8 cellular contexts compared by ENCODE assay signal in the genomic region with DNA sequence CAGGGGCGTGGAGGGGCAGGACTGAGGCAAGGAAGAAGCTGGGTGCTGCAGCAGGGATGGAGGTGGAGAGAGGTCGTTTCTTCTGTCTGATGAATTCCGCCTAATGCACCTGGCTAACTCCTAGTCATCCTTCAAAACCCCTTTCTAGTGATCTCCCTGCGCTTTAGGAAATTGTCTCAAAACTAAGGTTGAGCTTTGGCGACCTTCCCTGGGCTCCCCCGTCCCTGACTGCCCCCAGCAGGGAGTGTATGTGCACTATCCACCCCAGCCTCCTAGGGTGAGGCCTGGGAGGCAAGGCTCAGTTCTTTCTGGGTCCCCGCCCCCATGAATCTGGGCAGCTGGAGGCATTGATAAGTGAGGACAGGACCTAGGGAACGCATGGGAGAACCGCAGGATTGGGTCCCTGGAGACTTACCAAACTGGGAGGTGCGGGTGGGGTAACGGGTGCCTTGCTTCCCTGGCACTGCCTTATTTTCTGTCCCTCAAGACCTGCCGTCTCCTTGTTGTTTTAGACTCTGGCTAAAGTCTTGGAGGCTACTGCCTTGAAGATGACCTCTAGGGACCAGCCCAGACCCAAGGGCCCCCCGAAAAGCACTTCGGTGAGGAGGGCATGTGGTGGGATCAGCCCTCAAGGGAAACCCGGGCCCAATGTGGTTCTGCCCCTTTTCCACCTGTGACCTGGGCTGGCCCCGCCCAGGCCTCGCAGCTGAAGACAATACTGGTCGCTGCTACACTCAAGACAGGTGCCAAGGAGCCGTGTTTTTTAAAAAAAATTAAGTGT. TPM values are rescaled to one million over a fixed set of nuclear protein-coding genes. Genes with fewer than 3 reads are reported as not detected.
DNase-seq lines count a peak whose midpoint lies in the region; ATAC-seq, FAIRE-seq and TF ChIP-seq lines count a peak whose summit lies in the region.

No MANE protein-coding gene starts in this region.

- H3K27me3 Mint-ChIP-seq in activated T-helper 17 cell treated with anti-CD3 and anti-CD28 coated beads, Interleukin-2, amount 50 U/mL, for 72 hours: peaks cover 13% of the 10 kb centered on the region

- no peak for TF ChIP-seq RAD21 in A549 (conservative IDR thresholded peaks at IDR 0.05 in 1 of 2, IDR thresholded peaks at IDR 0.05 in 1 of 2)

- H3K4me3 Mint-ChIP-seq in activated T-helper 17 cell treated with anti-CD3 and anti-CD28 coated beads, Interleukin-2, amount 50 U/mL, for 72 hours: peak overlapping the region; percentile 88

- no peaks in the 10 kb centered on the region for H3K9me3 ChIP-seq in A549
- no peaks in the 10 kb centered on the region for H3K9me3 ChIP-seq in mesenchymal stem cell (ENCODE audit: control insufficient read depth, low read length)

- H3K4me2 ChIP-seq in A549 (peak overlapping the region; percentile 80), mesenchymal stem cell (ENCODE audit: low read length, poor library complexity, severe bottlenecking) (peak overlapping the region; percentile 69)

- ATAC-seq in A549: peak; percentile 42 to 47; a peak in 5 of 6 replicates
- peak; percentile 11 for ATAC-seq in GM21825 (IDR thresholded peaks at IDR 0.05; ENCODE audit: unreplicated experiment)
- no peak for ATAC-seq in activated T-helper 17 cell treated with anti-CD3 and anti-CD28 coated beads, Interleukin-2, amount 50 U/mL, for 72 hours (replicated peaks)

- no peaks in the 10 kb centered on the region for H3K79me1 ChIP-seq in mesenchymal stem cell (replicated peaks; ENCODE audit: low read length, poor library complexity, severe bottlenecking)

- no peak for FAIRE-seq in A549 (lab: Jason Lieb, UNC)
- no peak for FAIRE-seq in HTR-8/SVneo (lab: Jason Lieb, UNC)

- peak overlapping the region; percentile 27 for H4K8ac ChIP-seq in mesenchymal stem cell (ENCODE audit: low read length)

- H3K27me3 ChIP-seq in mesenchymal stem cell (ENCODE audit: control insufficient read depth in 1 of 2, insufficient read depth in 1 of 2, low read length in 2 of 2): peaks cover 0 to 4% of the 10 kb centered on the region in 2 experiments

- no peaks in the 10 kb centered on the region for H3K36me3 ChIP-seq in mesenchymal stem cell (ENCODE audit: control insufficient read depth in 1 of 2, insufficient read depth in 2 of 2, low read depth in 1 of 2, low read length in 2 of 2)

- H2BK5ac ChIP-seq in mesenchymal stem cell (ENCODE audit: low read depth, low read length, poor library complexity, severe bottlenecking): peak overlapping the region; percentile 71

- peak overlapping the region; percentile 21 for H2AK5ac ChIP-seq in mesenchymal stem cell (ENCODE audit: low read length, severe bottlenecking)

- no peak for DNase-seq in A549 (ENCODE audit: low read depth in 1 of 2, low spot score in 1 of 2)
- DNase-seq in mesenchymal stem cell: peak; percentile 18
- DNase-seq in HTR-8/SVneo (ENCODE audit: insufficient read length, low spot score): no peak
- no peak for DNase-seq in epidermal melanocyte (ENCODE audit: insufficient read length, low spot score)
- no peak for DNase-seq in cerebellar nuclear complex (lab: John Stamatoyannopoulos, UW)
- DNase-seq in SW480 (ENCODE audit: low spot score): no peak

- POLR2A ChIA-PET in A549 (lab: Yijun Ruan, JAX): interaction anchor here (0.6 to 2.0 kb wide), 3 partner anchors 27 to 80 kb away, joined by 3 to 15 read pairs (median 10); no protein-coding TSS in a partner anchor

- WGBS in A549 (ENCODE audit: missing lambda C conversion rate): 69% methylated on average over 17 of the region's 19 CpGs
- 56% methylated on average over 19 of the region's 19 CpGs for WGBS in mesenchymal stem cell

- CTCF ChIA-PET in A549 (lab: Yijun Ruan, JAX): interaction anchor here (1.4 to 3.7 kb wide), 3 partner anchors 16 to 58 kb away, joined by 7 to 17 read pairs (median 11); no protein-coding TSS in a partner anchor

- peak overlapping the region; percentile 48 for H3K4me3 ChIP-seq in A549
- H3K4me3 ChIP-seq in mesenchymal stem cell (ENCODE audit: insufficient read depth in 1 of 2, low read depth in 1 of 2, low read length in 2 of 2): peak overlapping the region in 1 of 2 experiments; percentile 28

- H3K4me1 Mint-ChIP-seq in activated T-helper 17 cell treated with anti-CD3 and anti-CD28 coated beads, Interleukin-2, amount 50 U/mL, for 72 hours: no peaks in the 10 kb centered on the region

- no peak for TF ChIP-seq CTCF in A549 (IDR thresholded peaks at IDR 0.05)

- no peaks in the 10 kb centered on the region for H3K36me3 Mint-ChIP-seq in activated T-helper 17 cell treated with anti-CD3 and anti-CD28 coated beads, Interleukin-2, amount 50 U/mL, for 72 hours (ENCODE audit: low read depth)

- H3K4ac ChIP-seq in mesenchymal stem cell (ENCODE audit: low read depth in 1 of 2, low read length in 2 of 2): peak overlapping the region; percentile 34 to 82

- no peak overlapping the region for H2AFZ ChIP-seq in mesenchymal stem cell (ENCODE audit: low read depth, low read length)

- no peak overlapping the region for H4K91ac ChIP-seq in mesenchymal stem cell (ENCODE audit: low read length)

- H3K9ac ChIP-seq in mesenchymal stem cell (ENCODE audit: low read length): no peak overlapping the region

- no peak overlapping the region for H2BK120ac ChIP-seq in mesenchymal stem cell (ENCODE audit: low read depth, low read length)

- H3K18ac ChIP-seq in mesenchymal stem cell (ENCODE audit: low read depth in 1 of 2, low read length in 2 of 2): peak overlapping the region; percentile 30 to 41

- no peak overlapping the region for H3K27ac Mint-ChIP-seq in activated T-helper 17 cell treated with anti-CD3 and anti-CD28 coated beads, Interleukin-2, amount 50 U/mL, for 72 hours

- H3K4me1 ChIP-seq in A549: peaks cover 8% of the 10 kb centered on the region; the same call in 2 of the 3 replicates
- H3K4me1 ChIP-seq in mesenchymal stem cell (ENCODE audit: control insufficient read depth, insufficient read depth, low read depth, low read length): peaks cover 30% of the 10 kb centered on the region

- H3K27ac ChIP-seq in A549: peak overlapping the region; percentile 76 to 88
- peak overlapping the region; percentile 38 for H3K27ac ChIP-seq in mesenchymal stem cell (ENCODE audit: low read length, poor library complexity, severe bottlenecking)

- H2BK15ac ChIP-seq in mesenchymal stem cell (ENCODE audit: low read depth, poor library complexity, severe bottlenecking): peak overlapping the region; percentile 88

- peak overlapping the region; percentile 8 to 59 for H2BK12ac ChIP-seq in mesenchymal stem cell (ENCODE audit: low read length in 2 of 2)

- H3K14ac ChIP-seq in mesenchymal stem cell (ENCODE audit: low read length in 2 of 2): no peak overlapping the region

- no peak overlapping the region for H3K23ac ChIP-seq in mesenchymal stem cell (ENCODE audit: low read length in 2 of 2)

- TF ChIP-seq POLR2A in A549 (IDR thresholded peaks at IDR 0.05; ENCODE audit: low read length): no peak

- no peak for TF ChIP-seq EP300 in A549 (IDR thresholded peaks at IDR 0.05)

- no peaks in the 10 kb centered on the region for H3K9me3 Mint-ChIP-seq in activated T-helper 17 cell treated with anti-CD3 and anti-CD28 coated beads, Interleukin-2, amount 50 U/mL, for 72 hours

TF ChIP-seq in A549, 52 proteins besides CTCF, POLR2A, EP300 and RAD21:
- TF ChIP-seq ESRRA (IDR thresholded peaks at IDR 0.05; ENCODE audit: borderline replicate concordance, low read length) (no peak), CEBPB (IDR thresholded peaks at IDR 0.05) (no peak)

RNA-seq across cellular contexts. Expression of a gene that starts 0.5 kb away (rescaled TPM):
- polyA plus RNA-seq in A549 (2011; rRNA removed) (3.1 and 6.1 TPM in 2 replicates), A549 (2017; fragmentation: RNase III; extraction: RNeasy Plus Mini Kit Qiagen cat#74134 plus additional on column Dnase treatment) (4.2 to 5.4 TPM (median 5.1 TPM) in 3 replicates)
- 2.7 and 3.7 TPM in 2 replicates for polyA plus RNA-seq in A549 (2012; cell fraction: cytosol; rRNA removed)
- polyA plus RNA-seq in A549 (2012; cell fraction: nucleus; rRNA removed): 7.6 TPM in 2 replicates
- 3.2 and 5.1 TPM in 2 replicates for polyA minus RNA-seq in A549 (2011; rRNA and poly(A)+ RNA removed)
- total RNA-seq in activated T-helper 17 cell treated with anti-CD3 and anti-CD28 coated beads, Interleukin-2, amount 50 U/mL, for 72 hours: 1 to 10 TPM; 4.1 to 4.2 TPM
- 2.3 TPM for polyA plus RNA-seq in mesenchymal stem cell (2013, experiment 1 of 2)
- 1.6 TPM for polyA plus RNA-seq in mesenchymal stem cell (2013, experiment 2 of 2)

RNA-seq across cellular contexts. Expression of a gene that starts 33.1 kb away (rescaled TPM):
- 3.4 and 4.1 TPM in 2 replicates for polyA plus RNA-seq in A549 (2011; rRNA removed)
- polyA plus RNA-seq in A549 (2012; cell fraction: cytosol; rRNA removed): 1.7 and 1.8 TPM in 2 replicates
- 1.2 and 1.3 TPM in 2 replicates for polyA plus RNA-seq in A549 (2012; cell fraction: nucleus; rRNA removed)
- 1.7 to 1.9 TPM (median 1.7 TPM) in 3 replicates for polyA plus RNA-seq in A549 (2017; fragmentation: RNase III; extraction: RNeasy Plus Mini Kit Qiagen cat#74134 plus additional on column Dnase treatment)
- polyA minus RNA-seq in A549 (2011; rRNA and poly(A)+ RNA removed): 3.1 and 4.1 TPM in 2 replicates
- total RNA-seq in activated T-helper 17 cell treated with anti-CD3 and anti-CD28 coated beads, Interleukin-2, amount 50 U/mL, for 72 hours: 1 to 10 TPM; 4.7 to 4.9 TPM
- 2.3 TPM for polyA plus RNA-seq in mesenchymal stem cell (2013, experiment 1 of 2)
- 2.7 TPM for polyA plus RNA-seq in mesenchymal stem cell (2013, experiment 2 of 2)

RNA-seq across cellular contexts. Expression of a gene that starts 51.2 kb away (rescaled TPM):
- polyA plus RNA-seq in A549 (2011; rRNA removed): 2.1 and 2.7 TPM in 2 replicates
- 1.8 and 2.9 TPM in 2 replicates for polyA plus RNA-seq in A549 (2012; cell fraction: cytosol; rRNA removed)
- 8.3 and 9.3 TPM in 2 replicates for polyA plus RNA-seq in A549 (2012; cell fraction: nucleus; rRNA removed)
- polyA plus RNA-seq in A549 (2017; fragmentation: RNase III; extraction: RNeasy Plus Mini Kit Qiagen cat#74134 plus additional on column Dnase treatment): 1.9 to 3.1 TPM (median 2.6 TPM) in 3 replicates
- 2.1 and 2.4 TPM in 2 replicates for polyA minus RNA-seq in A549 (2011; rRNA and poly(A)+ RNA removed)
- total RNA-seq in activated T-helper 17 cell treated with anti-CD3 and anti-CD28 coated beads, Interleukin-2, amount 50 U/mL, for 72 hours: 1 to 10 TPM; 2.5 to 3.5 TPM
- polyA plus RNA-seq in mesenchymal stem cell (2013, experiment 1 of 2): 9.5 TPM
- 8.7 TPM for polyA plus RNA-seq in mesenchymal stem cell (2013, experiment 2 of 2)
